11 cellular contexts compared by ENCODE assay signal in genomic region chr22:49930128-49930527, GRCh38. TPM values are rescaled to one million over a fixed set of nuclear protein-coding genes. Genes with fewer than 3 reads are reported as not detected.
DNase-seq lines count a peak whose midpoint lies in the region; ATAC-seq, FAIRE-seq and TF ChIP-seq lines count a peak whose summit lies in the region.
"Had no signal": no experiment of that assay in that cellular context is flagged by ENCODE, and none has a peak within 500 bp of the region (broad histone marks: within the 10 kb centered on the region; RNA-seq: fewer than 3 reads in every experiment).

No MANE protein-coding gene starts in this region.

- POLR2A ChIA-PET in MCF 10A (lab: Yijun Ruan, JAX): interaction anchor here (1.4 to 5.0 kb wide), 5 partner anchors 20 to 100 kb away, joined by 3 to 65 read pairs (median 12); partner anchors contain the start of gene PIM3

- H3K4me1 Mint-ChIP-seq in MCF 10A (ENCODE audit: insufficient read depth, unreplicated experiment) (peaks cover 12% of the 10 kb centered on the region), mesothelial cell of epicardium (peaks cover 7% of the 10 kb centered on the region)

- no peak overlapping the region for H3K27ac Mint-ChIP-seq in MCF 10A (ENCODE audit: low read depth, unreplicated experiment)
- H3K27ac Mint-ChIP-seq in mesothelial cell of epicardium: no peak overlapping the region
- H3K27ac Mint-ChIP-seq: natural killer cell treated with Interleukin-12 subunit alpha and Interleukin-12 subunit beta and Interleukin-15 and Interleukin-18, amount 100 ng/mL, for 72 hours had no signal

- DNase-seq in MCF 10A (ENCODE audit: unreplicated experiment) (peak; percentile 25), mammary epithelial cell (no peak), mesothelial cell of epicardium (ENCODE audit: low spot score in 2 of 2, unreplicated experiment in 2 of 2) (no peak), urothelium cell line (ENCODE audit: low spot score) (no peak), NCI-H774 (lab: John Stamatoyannopoulos, UW) (no peak), NCI-H82 (lab: John Stamatoyannopoulos, UW) (no peak)

- H3K27ac ChIP-seq in mammary epithelial cell (ENCODE audit: insufficient read depth, low read depth, low read length): no peak overlapping the region
- H3K27ac ChIP-seq in SU-DHL-6 (ENCODE audit: low read depth, low read length): no peak overlapping the region

- H3K9me2 ChIP-seq in SU-DHL-6 (replicated peaks; ENCODE audit: insufficient read depth, low read length): no peaks in the 10 kb centered on the region

- H4K20me1 ChIP-seq in mammary epithelial cell (ENCODE audit: insufficient read depth, low read length) (no peaks in the 10 kb centered on the region), SU-DHL-6 (ENCODE audit: low read depth, low read length) (no peaks in the 10 kb centered on the region)

- H3K4me2 ChIP-seq in mammary epithelial cell (ENCODE audit: insufficient read depth, low read depth, low read length): no peak overlapping the region
- peak overlapping the region; percentile 14 for H3K4me2 ChIP-seq in SU-DHL-6 (ENCODE audit: low read depth, low read length, poor library complexity, severe bottlenecking)

- dilution Hi-C loops in mammary epithelial cell (cut with HindIII; ENCODE audit: low sequenced_read_pairs): no loop called here

- H2AFZ ChIP-seq in mammary epithelial cell (ENCODE audit: low read depth, low read length): no peak overlapping the region
- H2AFZ ChIP-seq in SU-DHL-6 (ENCODE audit: low read depth, low read length, severe bottlenecking): no peak overlapping the region

- H3K27me3 Mint-ChIP-seq in MCF 10A (ENCODE audit: insufficient read depth, unreplicated experiment): no peaks in the 10 kb centered on the region
- H3K27me3 Mint-ChIP-seq in mesothelial cell of epicardium (ENCODE audit: low read depth): no peaks in the 10 kb centered on the region
- H3K27me3 Mint-ChIP-seq: natural killer cell treated with Interleukin-12 subunit alpha and Interleukin-12 subunit beta and Interleukin-15 and Interleukin-18, amount 100 ng/mL, for 72 hours had no signal

- TF ChIP-seq CTCF in MCF 10A (IDR thresholded peaks at IDR 0.05; ENCODE audit: unreplicated experiment) (no peak), mammary epithelial cell (conservative IDR thresholded peaks at IDR 0.05 in 1 of 2, IDR thresholded peaks at IDR 0.05 in 1 of 2; ENCODE audit: extremely low read depth in 1 of 2, insufficient read depth in 1 of 2, low read depth in 1 of 2, low read length in 2 of 2) (no peak), SU-DHL-6 (IDR thresholded peaks at IDR 0.05; ENCODE audit: insufficient read depth, low read length, poor library complexity, severe bottlenecking) (no peak), mesothelial cell of epicardium (IDR thresholded peaks at IDR 0.05; ENCODE audit: unreplicated experiment) (no peak)

- in situ Hi-C loops in mammary epithelial cell (cut with MboI; ENCODE audit: low sequenced_read_pairs in 2 of 2): loop anchor here (5.0 to 25.0 kb wide), 2 partner anchors 102 to 282 kb away; partner anchors contain the start of gene SELENOO (in 1 of the 2)

- no peaks in the 10 kb centered on the region for H3K79me2 ChIP-seq in mammary epithelial cell (ENCODE audit: insufficient read depth, low read length)
- H3K79me2 ChIP-seq in SU-DHL-6 (ENCODE audit: insufficient read depth, low read length): no peaks in the 10 kb centered on the region

- 54% methylated on average over 12 of the region's 15 CpGs for WGBS in mammary epithelial cell (ENCODE audit: low coverage, missing lambda C conversion rate)

- peaks cover 13% of the 10 kb centered on the region for H3K4me1 ChIP-seq in mammary epithelial cell (ENCODE audit: insufficient read depth, low read length)

- H3F3A ChIP-seq in SU-DHL-6 (ENCODE audit: insufficient read depth): peaks cover 26% of the 10 kb centered on the region

- no peaks in the 10 kb centered on the region for H3K27me3 ChIP-seq in mammary epithelial cell (ENCODE audit: insufficient read depth, low read length)
- no peaks in the 10 kb centered on the region for H3K27me3 ChIP-seq in SU-DHL-6 (ENCODE audit: low read length)

- no peak for ATAC-seq in HG03342 (IDR thresholded peaks at IDR 0.05; ENCODE audit: unreplicated experiment)

- peak; percentile 68 for FAIRE-seq in urothelium cell line (lab: Jason Lieb, UNC)

- H3K4me3 ChIP-seq in mammary epithelial cell (replicated peaks in 1 of 3; ENCODE audit: insufficient read depth in 1 of 3, low read depth in 2 of 3, low read length in 3 of 3) (no peak overlapping the region), SU-DHL-6 (ENCODE audit: insufficient read depth, low read length, poor library complexity, severe bottlenecking) (no peak overlapping the region)
- H3K4me3 ChIP-seq: left lung had no signal

- H3K36me3 ChIP-seq in mammary epithelial cell (ENCODE audit: insufficient read depth, low read length) (no peaks in the 10 kb centered on the region), SU-DHL-6 (ENCODE audit: low read length) (no peaks in the 10 kb centered on the region)
- H3K36me3 ChIP-seq: breast epithelium had no signal

- CTCF ChIA-PET in MCF 10A (lab: Yijun Ruan, JAX): interaction anchor here (0.5 to 2.7 kb wide), 20 partner anchors 9 to 439 kb away, joined by 3 to 48 read pairs (median 5); no protein-coding TSS in a partner anchor
- CTCF ChIA-PET in mammary epithelial cell (lab: Charles Lee; ENCODE audit: low non-redundant PET): interaction anchor here (1.3 to 1.5 kb wide), 2 partner anchors 98 to 100 kb away, joined by 3 to 5 read pairs; no protein-coding TSS in a partner anchor

- H3K9me3 Mint-ChIP-seq in MCF 10A (ENCODE audit: unreplicated experiment): no peaks in the 10 kb centered on the region
- H3K9me3 Mint-ChIP-seq in mesothelial cell of epicardium: no peaks in the 10 kb centered on the region
- H3K9me3 Mint-ChIP-seq: natural killer cell treated with Interleukin-12 subunit alpha and Interleukin-12 subunit beta and Interleukin-15 and Interleukin-18, amount 100 ng/mL, for 72 hours had no signal

- H3K9ac ChIP-seq in mammary epithelial cell (ENCODE audit: insufficient read depth, low read length) (no peak overlapping the region), SU-DHL-6 (ENCODE audit: low read length) (no peak overlapping the region)

- H3K9me3 ChIP-seq in mammary epithelial cell (replicated peaks; ENCODE audit: insufficient read depth, low read length) (no peaks in the 10 kb centered on the region), SU-DHL-6 (ENCODE audit: insufficient read depth, low read length) (no peaks in the 10 kb centered on the region)
- H3K9me3 ChIP-seq: breast epithelium, left lung had no signal

- BruUV-seq in MCF 10A (replicated peaks; lab: Mats Ljungman, UMichigan): no TSS peak
- BruUV-seq in mammary epithelial cell (replicated peaks; lab: Mats Ljungman, UMichigan): no TSS peak

- intact Hi-C loops in MCF 10A (cut with micrococcal nuclease) (loop anchor here (2.0 kb wide), 1 partner anchor 217 kb away; no protein-coding TSS in a partner anchor), mammary epithelial cell (cut with micrococcal nuclease) (loop anchor here (2.0 to 5.0 kb wide), 2 partner anchors 279 to 692 kb away; no protein-coding TSS in a partner anchor)

- H3K36me3 Mint-ChIP-seq in MCF 10A (ENCODE audit: insufficient read depth, unreplicated experiment): peaks cover 18% of the 10 kb centered on the region
- H3K36me3 Mint-ChIP-seq in mesothelial cell of epicardium: no peaks in the 10 kb centered on the region
- H3K36me3 Mint-ChIP-seq: natural killer cell treated with Interleukin-12 subunit alpha and Interleukin-12 subunit beta and Interleukin-15 and Interleukin-18, amount 100 ng/mL, for 72 hours had no signal

- H3K4me3 Mint-ChIP-seq in MCF 10A (ENCODE audit: unreplicated experiment) (no peak overlapping the region), mesothelial cell of epicardium (peak overlapping the region; percentile 22)
- H3K4me3 Mint-ChIP-seq: natural killer cell treated with Interleukin-12 subunit alpha and Interleukin-12 subunit beta and Interleukin-15 and Interleukin-18, amount 100 ng/mL, for 72 hours had no signal

RNA-seq across cellular contexts. Expression of gene CRELD2, which starts 11.7 kb away (rescaled TPM):
- total RNA-seq in MCF 10A (2022) (70.7 and 107 TPM in 2 replicates), mammary epithelial cell (10 to 100 TPM; 26.5 to 51.5 TPM), mesothelial cell of epicardium (41.4 to 42.2 TPM (median 41.9 TPM) in 3 replicates)
- 63.8 TPM for polyA plus RNA-seq in mammary epithelial cell
- polyA minus RNA-seq in mammary epithelial cell: 22.6 TPM

RNA-seq across cellular contexts. Expression of gene ALG12, which starts 11.9 kb away (rescaled TPM):
- 16.6 and 18.2 TPM in 2 replicates for total RNA-seq in MCF 10A (2022)
- 10 to 100 TPM; 19.0 to 19.9 TPM for total RNA-seq in mammary epithelial cell
- 12.6 TPM for polyA plus RNA-seq in mammary epithelial cell
- polyA minus RNA-seq in mammary epithelial cell: 3.8 TPM
- total RNA-seq in mesothelial cell of epicardium: 26.4 to 30.9 TPM (median 26.8 TPM) in 3 replicates

RNA-seq across cellular contexts. Expression of gene PIM3, which starts 30.4 kb away (rescaled TPM):
- 56.3 and 73.5 TPM in 2 replicates for total RNA-seq in MCF 10A (2022)
- 10 to 100 TPM; 26.6 to 68.7 TPM for total RNA-seq in mammary epithelial cell
- 11.1 TPM for polyA plus RNA-seq in mammary epithelial cell
- 6.3 TPM for polyA minus RNA-seq in mammary epithelial cell
- 57.5 to 62.5 TPM (median 59.8 TPM) in 3 replicates for total RNA-seq in mesothelial cell of epicardium
